Comparison of ENCODE assay signal across 14 cellular contexts in genomic region chr5:175677571-175677970, GRCh38.
"Had no signal": no experiment of that assay in that cellular context is flagged by ENCODE, and none has a peak within 500 bp of the region (broad histone marks: within the 10 kb centered on the region; RNA-seq: fewer than 3 reads in every experiment).

No MANE protein-coding gene starts in this region.

- H3K4me3 Mint-ChIP-seq: activated CD8-positive, alpha-beta T cell treated with anti-CD3 and anti-CD28 coated beads for 36 hours; neural crest cell had no signal

- DNase-seq: activated CD8-positive, alpha-beta memory T cell treated with anti-CD3 and anti-CD28 coated beads, Interleukin-2, amount 50 U/mL, for 4 hours; activated CD8-positive, alpha-beta T cell treated with anti-CD3 and anti-CD28 coated beads for 36 hours; central memory CD4-positive, alpha-beta T cell; effector memory CD4-positive, alpha-beta T cell; pancreas; stimulated activated CD4-positive, alpha-beta T cell treated with anti-CD3 and anti-CD28 coated beads, Interleukin-4, amount 100 ng/mL, for 1 hour; stomach; SW 1271; T-helper 9 cell had no signal

- H3K27ac Mint-ChIP-seq: activated CD8-positive, alpha-beta T cell treated with anti-CD3 and anti-CD28 coated beads for 36 hours had no signal

- H3K27me3 ChIP-seq: hepatocyte, pancreas, stomach had no signal

- H3K9me3 Mint-ChIP-seq: activated CD8-positive, alpha-beta T cell treated with anti-CD3 and anti-CD28 coated beads for 36 hours; neural crest cell had no signal

- H3K27ac ChIP-seq: coronary artery, epithelial cell of prostate, gastroesophageal sphincter, hepatocyte, pancreas had no signal

- H3K9me3 ChIP-seq: gastroesophageal sphincter, pancreas, stomach had no signal

- H3K4me1 Mint-ChIP-seq: neural crest cell had no signal

- ATAC-seq: activated CD8-positive, alpha-beta T cell treated with anti-CD3 and anti-CD28 coated beads for 36 hours; gastroesophageal sphincter; pancreas had no signal

- H3K27me3 Mint-ChIP-seq: activated CD8-positive, alpha-beta T cell treated with anti-CD3 and anti-CD28 coated beads for 36 hours had no signal
